Comparison of ENCODE assay signal across 19 cellular contexts in genomic region chr17:75743625-75744206, GRCh38. TPM values are rescaled to one million over a fixed set of nuclear protein-coding genes. Genes with fewer than 3 reads are reported as not detected.
DNase-seq lines count a peak whose midpoint lies in the region; ATAC-seq and TF ChIP-seq lines count a peak whose summit lies in the region.
"Had no signal": no experiment of that assay in that cellular context is flagged by ENCODE, and none has a peak within 500 bp of the region (broad histone marks: within the 10 kb centered on the region; RNA-seq: fewer than 3 reads in every experiment).

No MANE protein-coding gene starts in this region.

- no peak overlapping the region for H2AFZ ChIP-seq in HCT116 (ENCODE audit: low read depth, low read length, poor library complexity, severe bottlenecking)

- no peak overlapping the region for H3K9ac ChIP-seq in HCT116 (ENCODE audit: low read length)

- BruUV-seq in HCT116 (replicated peaks; lab: Mats Ljungman, UMichigan): no TSS peak

- no peaks in the 10 kb centered on the region; the same call in 1 of the 2 replicates for H3K79me2 ChIP-seq in HCT116 (ENCODE audit: insufficient read depth, low read length)

- 0 out of 2 replicates have a peak, but pooled peaks have one; percentile 12 for TF ChIP-seq RAD21 in HCT116 (IDR thresholded peaks at IDR 0.05; ENCODE audit: low read depth)

- POLR2A ChIA-PET in HCT116 (lab: Charles Lee): no interaction called here

- H3K4me1 ChIP-seq in HCT116 (ENCODE audit: control insufficient read depth in 1 of 2, insufficient read depth in 2 of 2, low read length in 2 of 2): peaks cover 0 to 3% of the 10 kb centered on the region in 2 experiments; a peak in 1 of 4 replicates
- H3K4me1 ChIP-seq: Caco-2 had no signal

- H3K36me3 ChIP-seq in HCT116 (ENCODE audit: control insufficient read depth in 1 of 2, insufficient read depth in 2 of 2, low read length in 2 of 2): peaks cover 16 to 64% of the 10 kb centered on the region in 2 experiments; a peak in 3 of 4 replicates

- RAD21 ChIA-PET in HCT116 (lab: Charles Lee; ENCODE audit: low non-redundant PET in 1 of 2, low total read pairs in 2 of 2, uncharacterized antibody in 2 of 2, unreplicated experiment in 2 of 2): no interaction called here

- no peak overlapping the region for H3K4me3 ChIP-seq in HCT116 (replicated peaks in 1 of 2; ENCODE audit: low read depth in 1 of 2, low read length in 2 of 2)
- H3K4me3 ChIP-seq: A549, GM12878 had no signal

- no peaks in the 10 kb centered on the region for H3K36me3 Mint-ChIP-seq in chondrocyte (ENCODE audit: low read depth)
- no peaks in the 10 kb centered on the region for H3K36me3 Mint-ChIP-seq in stimulated activated memory B cell treated with anti-CD40 and anti-IgM and Interleukin-4, amounts not matched to agents 10 μg/mL and 1 μg/mL and 100 μg/mL, for 72 hours

- intact Hi-C loops in HCT116 (cut with micrococcal nuclease): loop anchor here (10.0 kb wide), 1 partner anchor 229 kb away; the partner anchor contains the start of genes CASKIN2 and TSEN54

- DNase-seq in DMS53 (lab: John Stamatoyannopoulos, UW): peak; percentile 23
- DNase-seq in DMS53 treated with DMSO at 0.1 percent for 48 hours (lab: John Stamatoyannopoulos, UW; ENCODE audit: unreplicated experiment): no peak
- DNase-seq in HCT116 (ENCODE audit: low read depth, low spot score): no peak
- peak; percentile 92 for DNase-seq in chondrocyte (ENCODE audit: low spot score)
- no peak for DNase-seq in NCI-H146 (lab: John Stamatoyannopoulos, UW)
- no peak for DNase-seq in stimulated activated CD4-positive, alpha-beta T cell treated with anti-CD3 and anti-CD28 coated beads, Interleukin-1b, Interleukin-23, amount 100 ng/mL, for 48 hours
- DNase-seq: AML-193; Caco-2; CD4-positive, alpha-beta T cell; DMS153; DND-41; EL; H9 had no signal

- peaks cover 5% of the 10 kb centered on the region for H3K4me1 Mint-ChIP-seq in chondrocyte (ENCODE audit: low read depth)
- peaks cover 7% of the 10 kb centered on the region for H3K4me1 Mint-ChIP-seq in stimulated activated memory B cell treated with anti-CD40 and anti-IgM and Interleukin-4, amounts not matched to agents 10 μg/mL and 1 μg/mL and 100 μg/mL, for 72 hours
- H3K4me1 Mint-ChIP-seq: H9 had no signal

- TF ChIP-seq CTCF in HCT116 (IDR thresholded peaks at IDR 0.05 in 2 of 3, conservative IDR thresholded peaks at IDR 0.05 in 1 of 3; ENCODE audit: borderline replicate concordance in 1 of 3, insufficient read depth in 1 of 3, low read depth in 2 of 3, low read length in 2 of 3): no peak
- no peak for TF ChIP-seq CTCF in chondrocyte (IDR thresholded peaks at IDR 0.05)

- no peaks in the 10 kb centered on the region for H3K9me3 ChIP-seq in HCT116 (ENCODE audit: control insufficient read depth in 1 of 2, insufficient read depth in 1 of 2, low read depth in 1 of 2, low read length in 2 of 2)
- H3K9me3 ChIP-seq: A549, Caco-2 had no signal

- no peaks in the 10 kb centered on the region for H3K9me3 Mint-ChIP-seq in chondrocyte (ENCODE audit: low read depth)
- no peaks in the 10 kb centered on the region for H3K9me3 Mint-ChIP-seq in stimulated activated memory B cell treated with anti-CD40 and anti-IgM and Interleukin-4, amounts not matched to agents 10 μg/mL and 1 μg/mL and 100 μg/mL, for 72 hours
- H3K9me3 Mint-ChIP-seq: CD4-positive, alpha-beta T cell; H9 had no signal

- H3K4me2 ChIP-seq in HCT116 (ENCODE audit: low read length): no peak overlapping the region
- H3K4me2 ChIP-seq: A549 had no signal

- no peak overlapping the region for H3K4me3 Mint-ChIP-seq in chondrocyte (ENCODE audit: unreplicated experiment)
- no peak overlapping the region for H3K4me3 Mint-ChIP-seq in stimulated activated memory B cell treated with anti-CD40 and anti-IgM and Interleukin-4, amounts not matched to agents 10 μg/mL and 1 μg/mL and 100 μg/mL, for 72 hours
- H3K4me3 Mint-ChIP-seq: CD4-positive, alpha-beta T cell; H9 had no signal

- H3K27me3 Mint-ChIP-seq in chondrocyte (ENCODE audit: low read depth): no peaks in the 10 kb centered on the region
- no peaks in the 10 kb centered on the region for H3K27me3 Mint-ChIP-seq in stimulated activated memory B cell treated with anti-CD40 and anti-IgM and Interleukin-4, amounts not matched to agents 10 μg/mL and 1 μg/mL and 100 μg/mL, for 72 hours
- H3K27me3 Mint-ChIP-seq: CD4-positive, alpha-beta T cell had no signal

- H3K27ac Mint-ChIP-seq in chondrocyte (ENCODE audit: unreplicated experiment): no peak overlapping the region
- no peak overlapping the region for H3K27ac Mint-ChIP-seq in stimulated activated memory B cell treated with anti-CD40 and anti-IgM and Interleukin-4, amounts not matched to agents 10 μg/mL and 1 μg/mL and 100 μg/mL, for 72 hours
- H3K27ac Mint-ChIP-seq: CD4-positive, alpha-beta T cell had no signal

- H3K27ac ChIP-seq in HCT116 (ENCODE audit: low read depth, low read length): no peak overlapping the region
- H3K27ac ChIP-seq: 22Rv1, A549, C4-2B had no signal

- H3K27me3 ChIP-seq in HCT116 (ENCODE audit: insufficient read depth, low read length): no peaks in the 10 kb centered on the region

- no peaks in the 10 kb centered on the region; the same call in 1 of the 2 replicates for H4K20me1 ChIP-seq in HCT116 (ENCODE audit: insufficient read depth)

- TF ChIP-seq POLR2A in HCT116 (IDR thresholded peaks at IDR 0.05; ENCODE audit: borderline replicate concordance, extremely low read depth, insufficient read depth, insufficient read length): no peak

- ATAC-seq in HCT116: no peak
- ATAC-seq in stimulated activated memory B cell treated with anti-CD40 and anti-IgM and Interleukin-4, amounts not matched to agents 10 μg/mL and 1 μg/mL and 100 μg/mL, for 72 hours: peak; percentile 25
- ATAC-seq: A549, GM12878 had no signal

- no peaks in the 10 kb centered on the region for H3K9me2 ChIP-seq in HCT116 (ENCODE audit: insufficient read depth)

- CTCF ChIA-PET in HCT116 (lab: Charles Lee): no interaction called here

TF ChIP-seq in HCT116, 20 proteins besides CTCF, POLR2A, EP300 and RAD21 (continues in another document):
- TF ChIP-seq JUND (IDR thresholded peaks at IDR 0.05) (no peak), YY1 (IDR thresholded peaks at IDR 0.05; ENCODE audit: extremely low read depth, insufficient replicate concordance, low read depth, low read length) (no peak), REST (IDR thresholded peaks at IDR 0.05; ENCODE audit: low read depth) (no peak), TCF7L2 (IDR thresholded peaks at IDR 0.05; ENCODE audit: borderline replicate concordance, extremely low read depth, insufficient read depth, insufficient read length) (no peak), EZH2 (IDR thresholded peaks at IDR 0.05) (no peak), ZBTB33 (IDR thresholded peaks at IDR 0.05; ENCODE audit: extremely low read depth, insufficient replicate concordance, low read length) (no peak), ZFX (IDR thresholded peaks at IDR 0.05) (no peak), ZNF274 (IDR thresholded peaks at IDR 0.05; ENCODE audit: low read depth, low read length) (no peak), FOSL1 (IDR thresholded peaks at IDR 0.05; ENCODE audit: low read depth) (no peak), MAX (IDR thresholded peaks at IDR 0.05) (no peak)

RNA-seq across cellular contexts. Expression of gene GALK1, which starts 21.3 kb away (rescaled TPM):
- total RNA-seq in HCT116 (2021; ENCODE audit: unreplicated experiment): 57.8 TPM
- 64.9 and 68.3 TPM in 2 replicates for polyA plus RNA-seq in HCT116 (2012)
- 27.8 to 34.7 TPM (median 30.0 TPM) in 3 replicates for total RNA-seq in chondrocyte

RNA-seq across cellular contexts. Expression of gene ITGB4, which starts 22.5 kb away (rescaled TPM):
- 568 TPM for total RNA-seq in HCT116 (2021; ENCODE audit: unreplicated experiment)
- polyA plus RNA-seq in HCT116 (2012): 727 and 809 TPM in 2 replicates
- total RNA-seq in chondrocyte: 5.2 to 52.3 TPM (median 5.6 TPM) in 3 replicates
- total RNA-seq: G401 had no signal

RNA-seq across cellular contexts. Expression of gene UNK, which starts 40.9 kb away (rescaled TPM):
- total RNA-seq in HCT116 (2021; ENCODE audit: unreplicated experiment): 40.6 TPM
- 25.7 and 28.3 TPM in 2 replicates for polyA plus RNA-seq in HCT116 (2012)
- total RNA-seq in chondrocyte: 20.9 to 35.8 TPM (median 21.0 TPM) in 3 replicates

Comparison
In these comparisons a context has a peak if more than half of its experiments do, and no peak if none do; other contexts are left out.
1. DNase-seq: peak in DMS53 (single experiment) and chondrocyte (single experiment); none in DMS53 treated with DMSO at 0.1 percent for 48 hours (single experiment), HCT116 (single experiment), NCI-H146 (single experiment) and stimulated activated CD4-positive, alpha-beta T cell treated with anti-CD3 and anti-CD28 coated beads, Interleukin-1b, Interleukin-23, amount 100 ng/mL, for 48 hours (single experiment).
2. RNA of gene ITGB4, which starts 22.5 kb away (total RNA-seq): 568 TPM in HCT116 (single experiment); 5.2 to 52.3 TPM in chondrocyte; every median in the first group is over 10 times any median in the second.